ENCODE assay signal across 8 cellular contexts in the genomic region with DNA sequence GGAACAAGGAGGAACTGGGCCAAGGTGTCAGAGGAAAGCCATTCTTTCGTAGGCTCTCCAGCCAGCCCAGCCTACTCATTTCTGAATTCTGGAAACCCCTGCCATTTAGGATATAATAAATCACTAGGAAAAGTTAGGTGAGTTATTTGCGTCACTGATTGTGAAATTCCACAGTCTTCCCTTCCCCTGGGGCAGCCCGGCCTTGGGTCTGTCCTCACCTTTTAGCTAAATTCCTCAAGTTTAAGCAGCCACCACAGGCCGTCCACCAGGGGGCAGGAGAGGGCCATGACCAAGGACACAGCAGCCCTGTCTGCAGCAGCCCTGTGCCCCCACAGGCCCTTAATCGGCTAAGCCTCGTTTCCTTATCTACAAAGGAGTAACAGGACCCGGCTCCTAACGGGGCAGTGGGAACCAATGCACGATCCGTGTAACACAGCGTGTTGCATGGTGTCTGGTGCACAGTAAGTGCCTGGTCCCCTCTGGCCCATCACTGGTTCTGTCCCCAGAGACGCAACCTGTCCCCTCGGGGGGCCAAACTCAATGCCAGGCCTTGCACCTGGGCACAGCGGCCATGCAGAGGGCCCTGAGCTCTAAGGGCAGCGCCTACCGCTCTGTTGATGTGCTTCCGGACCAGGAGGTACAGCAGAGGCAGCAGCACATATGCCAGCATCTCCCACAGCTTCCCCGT. TPM values are rescaled to one million over a fixed set of nuclear protein-coding genes. Genes with fewer than 3 reads are reported as not detected.
A peak's percentile ranks its signal among the peaks of the same experiment; 100 is the strongest.
DNase-seq lines count a peak whose midpoint lies in the region; ATAC-seq and TF ChIP-seq lines count a peak whose summit lies in the region.

No MANE protein-coding gene starts in this region.

- ATAC-seq in gastroesophageal sphincter (peak; percentile 90), thoracic aorta (ENCODE audit: insufficient number of reproducible peaks, low FRiP score, low read depth) (peak; percentile 63), HG03378 (IDR thresholded peaks at IDR 0.05; ENCODE audit: unreplicated experiment) (no peak)

- peak in 3 of 4 experiments; percentile 91 to 92 (median 92) for TF ChIP-seq CTCF in gastroesophageal sphincter (IDR thresholded peaks at IDR 0.05)
- peak; percentile 96 for TF ChIP-seq CTCF in osteoblast (IDR thresholded peaks at IDR 0.05; ENCODE audit: extremely low read depth, low read depth, low read length)
- TF ChIP-seq CTCF in thoracic aorta (IDR thresholded peaks at IDR 0.05), result peak; percentile 95

- H3K4me1 ChIP-seq in gastroesophageal sphincter (peaks cover 0 to 22% (median 0%) of the 10 kb centered on the region in 3 donors), osteoblast (ENCODE audit: insufficient read depth, low read length) (no peaks in the 10 kb centered on the region), thoracic aorta (ENCODE audit: control insufficient read depth in 1 of 2, low read depth in 2 of 2) (no peaks in the 10 kb centered on the region)

- no peak overlapping the region for H3K4me2 ChIP-seq in osteoblast (ENCODE audit: insufficient read depth, low read length)

- H3K36me3 ChIP-seq in gastroesophageal sphincter (peaks cover 0 to 35% of the 10 kb centered on the region in 2 donors), osteoblast (ENCODE audit: insufficient read depth, low read length) (no peaks in the 10 kb centered on the region), thoracic aorta (peaks cover 11% of the 10 kb centered on the region)

- H2AFZ ChIP-seq in osteoblast (ENCODE audit: low read length), result peak overlapping the region; percentile 12

- TF ChIP-seq EP300 in gastroesophageal sphincter (IDR thresholded peaks at IDR 0.05), result no peak

- 23 to 50% methylated on average over 2 to 3 of the region's 18 CpGs for WGBS in gastroesophageal sphincter (ENCODE audit: low coverage in 1 of 2), 2 donors

- no peaks in the 10 kb centered on the region for H3K79me2 ChIP-seq in osteoblast (ENCODE audit: insufficient read depth, low read length)

- in situ Hi-C loops in SK-MEL-5 (cut with HindIII; ENCODE audit: low pct_unique_long_range_greater_than_20kb, low sequenced_read_pairs), result no loop called here

- no peaks in the 10 kb centered on the region for H4K20me1 ChIP-seq in osteoblast (ENCODE audit: insufficient read depth, low read length)

- no peaks in the 10 kb centered on the region for H3K9me3 ChIP-seq in gastroesophageal sphincter
- H3K9me3 ChIP-seq in osteoblast (ENCODE audit: low read depth, low read length), result no peaks in the 10 kb centered on the region
- H3K9me3 ChIP-seq in thoracic aorta, result no peaks in the 10 kb centered on the region

- H3K4me3 ChIP-seq in gastroesophageal sphincter (no peak overlapping the region), osteoblast (ENCODE audit: insufficient read depth, low read length) (no peak overlapping the region), thoracic aorta (no peak overlapping the region)

- no peak for TF ChIP-seq POLR2A in gastroesophageal sphincter (IDR thresholded peaks at IDR 0.05)

- H3K27ac ChIP-seq in gastroesophageal sphincter (no peak overlapping the region), osteoblast (ENCODE audit: low read depth, low read length) (no peak overlapping the region), thoracic aorta (no peak overlapping the region)

- DNase-seq in EL, result peak; percentile 83
- DNase-seq in LHCN-M2 (ENCODE audit: low read depth), result peak; percentile 68
- peak; percentile 89 for DNase-seq in SK-MEL-5 (ENCODE audit: low read depth, low spot score)
- peak; percentile 85 for DNase-seq in activated gamma-delta T cell treated with Interleukin-2 at 50 U/mL for 16 hours
- peak; percentile 97 for DNase-seq in osteoblast (ENCODE audit: insufficient read length, low spot score, missing footprints)
- DNase-seq in thoracic aorta (ENCODE audit: low spot score), result peak; percentile 61

- H3K27me3 ChIP-seq in gastroesophageal sphincter (no peaks in the 10 kb centered on the region), osteoblast (ENCODE audit: insufficient read depth, low read length) (no peaks in the 10 kb centered on the region), thoracic aorta (replicated peaks; ENCODE audit: insufficient read depth) (no peaks in the 10 kb centered on the region)

RNA-seq across cellular contexts. Expression of a gene that starts 18.1 kb away (rescaled TPM):
- 1.9 TPM in 2 replicates for total RNA-seq in LHCN-M2 (2014; rRNA removed)
- polyA plus RNA-seq in LHCN-M2 (2012), result 3.0 TPM
- 5.4 and 6.9 TPM in 2 replicates for total RNA-seq in SK-MEL-5 (2014; rRNA removed; shearing (Covaris generic))
- polyA plus RNA-seq in SK-MEL-5 (2015; cell fraction: cytosol; rRNA removed), result 4.8 and 8.1 TPM in 2 replicates
- polyA plus RNA-seq in SK-MEL-5 (2015; cell fraction: nucleus; rRNA removed), result 11.2 and 14.7 TPM in 2 replicates
- total RNA-seq in gastroesophageal sphincter, result 1 to 10 TPM; 2.8 to 4.4 (median 4.0) TPM
- total RNA-seq in osteoblast, result 3.2 and 5.4 TPM in 2 replicates
- 1 to 10 TPM; 5.4 to 7.0 TPM for total RNA-seq in thoracic aorta

RNA-seq across cellular contexts. Expression of a gene that starts 41.4 kb away (rescaled TPM):
- total RNA-seq in LHCN-M2 (2014; rRNA removed) (0.57 TPM in 1 of 2 replicates, not detected in the other), gastroesophageal sphincter (1 to 10 TPM in 1 of 4 donors, under 1 TPM in 3; 0.16 to 2.7 (median 0.39) TPM), osteoblast (11.2 and 22.4 TPM in 2 replicates), thoracic aorta (10 to 100 TPM in 1 of 2 donors, 1 to 10 TPM in 1; 3.9 to 14.7 TPM)
- polyA plus RNA-seq in LHCN-M2 (2012), result 0.28 TPM
- 0.11 TPM in 2 replicates for total RNA-seq in SK-MEL-5 (2014; rRNA removed; shearing (Covaris generic))
- polyA plus RNA-seq in SK-MEL-5 (2015; cell fraction: cytosol; rRNA removed), result 0.08 and 0.12 TPM in 2 replicates
- polyA plus RNA-seq in SK-MEL-5 (2015; cell fraction: nucleus; rRNA removed), result 0.08 and 0.26 TPM in 2 replicates
